In the genomic region with DNA sequence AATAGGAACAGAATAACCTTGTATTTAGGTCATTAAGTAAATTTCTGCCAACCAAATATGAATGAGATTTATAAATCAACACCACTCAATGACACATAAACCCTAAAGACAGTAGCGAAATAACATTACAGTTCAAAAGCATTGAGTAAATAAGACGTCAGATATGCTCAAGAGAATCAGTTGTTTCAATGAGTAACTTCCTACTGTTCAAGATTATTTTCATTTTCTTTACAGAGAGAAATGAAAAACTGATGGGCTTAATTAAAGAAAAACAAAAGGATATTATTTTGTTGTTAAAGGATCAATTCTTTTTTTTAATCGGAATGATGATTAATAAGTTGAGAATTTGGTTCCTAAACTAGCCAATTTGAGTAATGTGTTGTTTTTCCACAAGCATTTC, we compare ENCODE assay signal across 27 cellular contexts.
A peak's percentile ranks its signal among the peaks of the same experiment; 100 is the strongest.
DNase-seq lines count a peak whose midpoint lies in the region; ATAC-seq, FAIRE-seq and TF ChIP-seq lines count a peak whose summit lies in the region.
"Had no signal": no experiment of that assay in that cellular context is flagged by ENCODE, and none has a peak within 500 bp of the region (broad histone marks: within the 10 kb centered on the region; RNA-seq: fewer than 3 reads in every experiment).

No MANE protein-coding gene starts in this region.

- H2AFZ ChIP-seq in ACC112 (ENCODE audit: low read length, unreplicated experiment) = peak overlapping the region; percentile 28

- peak overlapping the region; percentile 74 for H3K9ac ChIP-seq in adipocyte (ENCODE audit: low read length)

- DNase-seq in adipocyte (ENCODE audit: low read depth) (no peak), fibroblast of pulmonary artery (ENCODE audit: low read depth) (peak; percentile 47), pancreas (no peak), right atrium auricular region (ENCODE audit: low spot score) (no peak)
- DNase-seq in activated T-cell treated with anti-CD3 and anti-CD28 coated beads, Interleukin-2, amount 50 U/mL, for 4 hours = no peak
- DNase-seq: 8988T; activated CD4-positive, alpha-beta T cell treated with anti-CD3 and anti-CD28 coated beads, Interleukin-2, amount 50 U/mL, for 4 hours; activated CD8-positive, alpha-beta memory T cell treated with anti-CD3 and anti-CD28 coated beads, Interleukin-2, amount 10 ng/mL, durations not matched to agents 7 days and 5 days; activated naive CD4-positive, alpha-beta T cell; activated naive CD8-positive, alpha-beta T cell treated with anti-CD3 and anti-CD28 coated beads, Interleukin-2, amount 50 U/mL, for 24 hours; activated T-cell treated with anti-CD3 and anti-CD28 coated beads, Interleukin-2, amount 50 U/mL, for 72 hours; body of pancreas; cerebellar nuclear complex; glutamatergic neuron; islet precursor cell; NCI-H1048; NCI-H187 treated with DMSO at 0.1 percent for 48 hours; NCI-H2171 treated with DMSO at 0.1 percent for 48 hours; NCI-H510A; psoas muscle; stimulated activated naive B cell treated with anti-CD40 and anti-IgM and Interleukin-4, amounts not matched to agents 10 μg/mL and 1 μg/mL and 100 μg/mL, for 72 hours; upper lobe of right lung had no signal

- intact Hi-C loops in pancreas (cut with DNase I) = no loop called here

- peaks cover 49% of the 10 kb centered on the region for H3K79me2 ChIP-seq in ACC112 (ENCODE audit: control insufficient read depth, insufficient read depth, low read length, unreplicated experiment)

- H3K4me1 ChIP-seq in ACC112 (ENCODE audit: control insufficient read depth, insufficient read depth, low read length, unreplicated experiment) (peaks cover 89% of the 10 kb centered on the region), adipocyte (ENCODE audit: control insufficient read depth, insufficient read depth, low read length) (peaks cover 77% of the 10 kb centered on the region), pancreas (no peaks in the 10 kb centered on the region), right atrium auricular region (peaks cover 0 to 20% of the 10 kb centered on the region in 2 donors)
- H3K4me1 ChIP-seq: body of pancreas had no signal

- no peaks in the 10 kb centered on the region for H3K4me1 Mint-ChIP-seq in activated T-cell treated with anti-CD3 and anti-CD28 coated beads, Interleukin-2, amount 50 U/mL, for 4 hours (ENCODE audit: low read depth)
- H3K4me1 Mint-ChIP-seq: activated CD8-positive, alpha-beta memory T cell treated with anti-CD3 and anti-CD28 coated beads, Interleukin-2, amount 10 ng/mL, durations not matched to agents 7 days and 5 days; activated naive CD8-positive, alpha-beta T cell treated with anti-CD3 and anti-CD28 coated beads, Interleukin-2, amount 50 U/mL, for 24 hours; IgD-negative memory B cell; stimulated activated naive B cell treated with anti-CD40 and anti-IgM and Interleukin-4, amounts not matched to agents 10 μg/mL and 1 μg/mL and 100 μg/mL, for 72 hours had no signal

- H3K9me3 ChIP-seq in adipocyte (ENCODE audit: control insufficient read depth, low read length) (no peaks in the 10 kb centered on the region), pancreas (no peaks in the 10 kb centered on the region), right atrium auricular region (no peaks in the 10 kb centered on the region)
- H3K9me3 ChIP-seq: body of pancreas, psoas muscle, upper lobe of right lung had no signal

- WGBS in pancreas, 2 donors = 50 to 64% methylated on average over 3 of the region's 3 CpGs

- peak; percentile 26 for FAIRE-seq in pancreas (lab: Jason Lieb, UNC)

- H3K9me3 Mint-ChIP-seq in activated T-cell treated with anti-CD3 and anti-CD28 coated beads, Interleukin-2, amount 50 U/mL, for 4 hours = no peaks in the 10 kb centered on the region
- H3K9me3 Mint-ChIP-seq: activated naive CD8-positive, alpha-beta T cell treated with anti-CD3 and anti-CD28 coated beads, Interleukin-2, amount 50 U/mL, for 24 hours; activated T-cell treated with anti-CD3 and anti-CD28 coated beads, Interleukin-2, amount 50 U/mL, for 72 hours; IgD-negative memory B cell; stimulated activated naive B cell treated with anti-CD40 and anti-IgM and Interleukin-4, amounts not matched to agents 10 μg/mL and 1 μg/mL and 100 μg/mL, for 72 hours had no signal

- 0 out of 2 replicates have a peak, but pooled peaks cover 6% of the 10 kb centered on the region for H3K36me3 ChIP-seq in ACC112 (ENCODE audit: insufficient read depth, low read length)
- H3K36me3 ChIP-seq in adipocyte (ENCODE audit: control insufficient read depth, insufficient read depth, low read length, severe bottlenecking) = no peaks in the 10 kb centered on the region
- no peaks in the 10 kb centered on the region for H3K36me3 ChIP-seq in pancreas
- no peaks in the 10 kb centered on the region for H3K36me3 ChIP-seq in right atrium auricular region
- H3K36me3 ChIP-seq: upper lobe of right lung had no signal

- ATAC-seq in pancreas (no peak), HG03469 (IDR thresholded peaks at IDR 0.05; ENCODE audit: unreplicated experiment) (no peak), HG02970 (IDR thresholded peaks at IDR 0.05; ENCODE audit: low FRiP score, unreplicated experiment) (no peak)
- no peak for ATAC-seq in activated T-cell treated with anti-CD3 and anti-CD28 coated beads, Interleukin-2, amount 50 U/mL, for 4 hours
- ATAC-seq: activated CD8-positive, alpha-beta memory T cell treated with anti-CD3 and anti-CD28 coated beads, Interleukin-2, amount 10 ng/mL, durations not matched to agents 7 days and 5 days; activated naive CD8-positive, alpha-beta T cell treated with anti-CD3 and anti-CD28 coated beads, Interleukin-2, amount 50 U/mL, for 24 hours; activated T-cell treated with anti-CD3 and anti-CD28 coated beads, Interleukin-2, amount 50 U/mL, for 72 hours; body of pancreas; psoas muscle; stimulated activated naive B cell treated with anti-CD40 and anti-IgM and Interleukin-4, amounts not matched to agents 10 μg/mL and 1 μg/mL and 100 μg/mL, for 72 hours; upper lobe of right lung had no signal

- TF ChIP-seq CTCF in fibroblast of pulmonary artery (IDR thresholded peaks at IDR 0.05; ENCODE audit: low read length, missing control alignments) = no peak
- no peak for TF ChIP-seq CTCF in pancreas (IDR thresholded peaks at IDR 0.05)
- TF ChIP-seq CTCF in right atrium auricular region (IDR thresholded peaks at IDR 0.05) = no peak

- H3K4me3 ChIP-seq in ACC112 (ENCODE audit: low read depth, low read length) (peak overlapping the region; percentile 66), adipocyte (ENCODE audit: low read length) (peak overlapping the region; percentile 54), fibroblast of pulmonary artery (replicated peaks; ENCODE audit: low read depth, low read length) (no peak overlapping the region), pancreas (no peak overlapping the region), right atrium auricular region (no peak overlapping the region)
- H3K4me3 ChIP-seq: body of pancreas, psoas muscle, SK-N-MC, upper lobe of right lung had no signal

- no peak overlapping the region for H3K4me3 Mint-ChIP-seq in activated T-cell treated with anti-CD3 and anti-CD28 coated beads, Interleukin-2, amount 50 U/mL, for 4 hours
- H3K4me3 Mint-ChIP-seq: activated CD8-positive, alpha-beta memory T cell treated with anti-CD3 and anti-CD28 coated beads, Interleukin-2, amount 10 ng/mL, durations not matched to agents 7 days and 5 days; activated naive CD8-positive, alpha-beta T cell treated with anti-CD3 and anti-CD28 coated beads, Interleukin-2, amount 50 U/mL, for 24 hours; activated T-cell treated with anti-CD3 and anti-CD28 coated beads, Interleukin-2, amount 50 U/mL, for 72 hours; IgD-negative memory B cell; stimulated activated naive B cell treated with anti-CD40 and anti-IgM and Interleukin-4, amounts not matched to agents 10 μg/mL and 1 μg/mL and 100 μg/mL, for 72 hours had no signal

- no peaks in the 10 kb centered on the region for H3K27me3 ChIP-seq in ACC112 (ENCODE audit: insufficient read depth, low read length)
- no peaks in the 10 kb centered on the region for H3K27me3 ChIP-seq in adipocyte (replicated peaks; ENCODE audit: control insufficient read depth, insufficient read depth, low read length)
- peaks cover 0 to 9% (median 0%) of the 10 kb centered on the region in 4 donors for H3K27me3 ChIP-seq in pancreas
- no peaks in the 10 kb centered on the region for H3K27me3 ChIP-seq in right atrium auricular region
- H3K27me3 ChIP-seq: body of pancreas, upper lobe of right lung had no signal

- H3K27me3 Mint-ChIP-seq in activated T-cell treated with anti-CD3 and anti-CD28 coated beads, Interleukin-2, amount 50 U/mL, for 4 hours (ENCODE audit: low read depth) = peaks cover 2% of the 10 kb centered on the region
- H3K27me3 Mint-ChIP-seq: activated CD8-positive, alpha-beta memory T cell treated with anti-CD3 and anti-CD28 coated beads, Interleukin-2, amount 10 ng/mL, durations not matched to agents 7 days and 5 days; IgD-negative memory B cell had no signal

- no peaks in the 10 kb centered on the region for H3K36me3 Mint-ChIP-seq in activated T-cell treated with anti-CD3 and anti-CD28 coated beads, Interleukin-2, amount 50 U/mL, for 4 hours (ENCODE audit: insufficient read depth)
- H3K36me3 Mint-ChIP-seq: activated CD8-positive, alpha-beta memory T cell treated with anti-CD3 and anti-CD28 coated beads, Interleukin-2, amount 10 ng/mL, durations not matched to agents 7 days and 5 days; IgD-negative memory B cell; stimulated activated naive B cell treated with anti-CD40 and anti-IgM and Interleukin-4, amounts not matched to agents 10 μg/mL and 1 μg/mL and 100 μg/mL, for 72 hours had no signal

- H3K27ac ChIP-seq in ACC112 (ENCODE audit: low read depth, low read length) (peak overlapping the region; percentile 98), pancreas (no peak overlapping the region), right atrium auricular region (no peak overlapping the region)
- H3K27ac ChIP-seq: body of pancreas, SK-N-MC, upper lobe of right lung had no signal

Comparison
In these comparisons a context has a peak if more than half of its experiments do, and no peak if none do; other contexts are left out.
1. H3K4me3 ChIP-seq: peak in ACC112 (single experiment) and adipocyte (single experiment); none in fibroblast of pulmonary artery (single experiment), pancreas (0 of 4) and right atrium auricular region (0 of 2).